In genomic region chr10:96342402-96342801, GRCh38 we compare ENCODE assay signal across 3 cellular contexts.
TF ChIP-seq lines count a peak whose summit lies in the region.

No MANE protein-coding gene starts in this region.

TF ChIP-seq in liver, 16 proteins besides CTCF, POLR2A, EP300 and RAD21:
- no peak for TF ChIP-seq MAX (IDR thresholded peaks at IDR 0.05)
- TF ChIP-seq RXRA (IDR thresholded peaks at IDR 0.05), result no peak
- no peak for TF ChIP-seq ZBTB33 (IDR thresholded peaks at IDR 0.05)
- no peak for TF ChIP-seq TAF1 (conservative IDR thresholded peaks at IDR 0.05)
- TF ChIP-seq HNF4A (conservative IDR thresholded peaks at IDR 0.05), result peak; percentile 35 to 62
- TF ChIP-seq YY1 (IDR thresholded peaks at IDR 0.05), result peak; percentile 71
- TF ChIP-seq EGR1 (IDR thresholded peaks at IDR 0.05; ENCODE audit: low read depth in 2 of 2), result no peak
- no peak for TF ChIP-seq FOXA2 (IDR thresholded peaks at IDR 0.05)
- no peak for TF ChIP-seq JUND (IDR thresholded peaks at IDR 0.05)

TF ChIP-seq in HepG2, 621 proteins besides CTCF, POLR2A, EP300 and RAD21:
- TF ChIP-seq ZSCAN30 (CRISPR knock-in tag; IDR thresholded peaks at IDR 0.05), result no peak
- TF ChIP-seq ZNF350 (CRISPR knock-in tag; IDR thresholded peaks at IDR 0.05; ENCODE audit: borderline replicate concordance, low read depth), result no peak
- no peak for TF ChIP-seq DRAP1 (CRISPR knock-in tag; IDR thresholded peaks at IDR 0.05)
- no peak for TF ChIP-seq TOE1 (CRISPR knock-in tag; IDR thresholded peaks at IDR 0.05)
TF ChIP-seq in HepG2: peak in this region for 0.

TF ChIP-seq in H1, 55 proteins besides CTCF, POLR2A, EP300 and RAD21:
- TF ChIP-seq GABPA (IDR thresholded peaks at IDR 0.05; ENCODE audit: borderline replicate concordance, insufficient read depth, low read length) (no peak), EZH2 (IDR thresholded peaks at IDR 0.05; ENCODE audit: low read depth, low read length, severe bottlenecking) (no peak), CBX8 (IDR thresholded peaks at IDR 0.05; ENCODE audit: borderline replicate concordance, low read depth, low read length) (no peak), SRF (IDR thresholded peaks at IDR 0.05; ENCODE audit: low read depth, low read length) (no peak), TEAD4 (IDR thresholded peaks at IDR 0.05; ENCODE audit: low read depth, low read length) (no peak), MAX (IDR thresholded peaks at IDR 0.05) (no peak), SP1 (IDR thresholded peaks at IDR 0.05; ENCODE audit: low read depth, low read length) (no peak), HDAC2 (IDR thresholded peaks at IDR 0.05; ENCODE audit: borderline replicate concordance in 1 of 2, low read depth in 2 of 2, low read length in 2 of 2) (no peak), ASH2L (IDR thresholded peaks at IDR 0.05; ENCODE audit: low read length) (no peak), NRF1 (IDR thresholded peaks at IDR 0.05; ENCODE audit: low read depth, low read length) (no peak), SIN3A (conservative IDR thresholded peaks at IDR 0.05 in 1 of 2, IDR thresholded peaks at IDR 0.05 in 1 of 2; ENCODE audit: low read depth in 1 of 2, low read length in 2 of 2) (no peak), HDAC6 (IDR thresholded peaks at IDR 0.05; ENCODE audit: low read depth, low read length) (no peak), BRCA1 (IDR thresholded peaks at IDR 0.05; ENCODE audit: low read depth, low read length) (no peak), CHD7 (IDR thresholded peaks at IDR 0.05; ENCODE audit: insufficient replicate concordance, low read length) (no peak), TBP (IDR thresholded peaks at IDR 0.05; ENCODE audit: low read depth, low read length) (no peak), CBX5 (IDR thresholded peaks at IDR 0.05; ENCODE audit: low read depth, low read length) (no peak)
TF ChIP-seq in H1: peak in this region for 0.
